ENCODE assay signal across 15 cellular contexts in the genomic region with DNA sequence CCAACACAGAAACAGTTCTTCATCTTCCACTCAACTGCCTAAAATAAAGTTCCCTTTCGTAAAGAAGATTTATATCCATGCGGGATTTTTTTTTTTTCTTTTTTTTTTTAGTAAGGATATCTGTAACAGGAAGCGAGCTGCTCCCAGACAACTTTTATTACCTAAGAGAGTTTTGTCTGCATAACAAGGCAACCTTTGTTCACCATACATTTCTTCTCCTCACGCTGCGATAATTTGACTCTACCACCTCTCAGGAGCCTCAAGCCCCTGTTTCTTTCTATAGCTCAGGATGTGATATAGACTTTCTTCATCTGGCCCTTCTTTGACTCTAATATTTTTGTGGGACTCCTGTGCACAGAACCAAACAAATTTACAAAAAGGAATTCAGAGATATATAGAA.
DNase-seq lines count a peak whose midpoint lies in the region; ATAC-seq and TF ChIP-seq lines count a peak whose summit lies in the region.
"Had no signal": no experiment of that assay in that cellular context is flagged by ENCODE, and none has a peak within 500 bp of the region (broad histone marks: within the 10 kb centered on the region; RNA-seq: fewer than 3 reads in every experiment).

No MANE protein-coding gene starts in this region.

- no peak overlapping the region for H2BK15ac ChIP-seq in mesendoderm (replicated peaks; ENCODE audit: low read depth)

- no peaks in the 10 kb centered on the region for H3K36me3 Mint-ChIP-seq in neural crest cell (ENCODE audit: low read depth)

- H2BK120ac ChIP-seq in mesendoderm (ENCODE audit: low read depth, low read length) = no peak overlapping the region

- H4K8ac ChIP-seq in mesendoderm (ENCODE audit: low read depth, low read length) = peak overlapping the region; percentile 56

- no peak overlapping the region for H2BK5ac ChIP-seq in mesendoderm (ENCODE audit: low read length)

- no peak overlapping the region for H4K5ac ChIP-seq in mesendoderm (ENCODE audit: low read length)

- H3K4me2 ChIP-seq in SU-DHL-6 (ENCODE audit: low read depth, low read length, poor library complexity, severe bottlenecking) (no peak overlapping the region), mesendoderm (ENCODE audit: low read length) (no peak overlapping the region)

- no peaks in the 10 kb centered on the region for H4K20me1 ChIP-seq in SU-DHL-6 (ENCODE audit: low read depth, low read length)

- H3K27me3 Mint-ChIP-seq in neural crest cell (ENCODE audit: low read depth) = no peaks in the 10 kb centered on the region
- H3K27me3 Mint-ChIP-seq: IgD-negative memory B cell had no signal

- H3K56ac ChIP-seq in mesendoderm (ENCODE audit: low read length) = peak overlapping the region; percentile 43

- no peaks in the 10 kb centered on the region for H3K9me2 ChIP-seq in SU-DHL-6 (replicated peaks; ENCODE audit: insufficient read depth, low read length)

- no peaks in the 10 kb centered on the region for H3F3A ChIP-seq in SU-DHL-6 (ENCODE audit: insufficient read depth)

- H3K36me3 ChIP-seq in SU-DHL-6 (ENCODE audit: low read length) (no peaks in the 10 kb centered on the region), mesendoderm (ENCODE audit: control insufficient read depth, insufficient read depth, low read length) (no peaks in the 10 kb centered on the region)

- H3K79me1 ChIP-seq in mesendoderm (ENCODE audit: low read length) = no peaks in the 10 kb centered on the region

- peaks cover 5% of the 10 kb centered on the region for H3K9me3 Mint-ChIP-seq in neural crest cell

- no peaks in the 10 kb centered on the region for H3K27me3 ChIP-seq in SU-DHL-6 (ENCODE audit: low read length)
- H3K27me3 ChIP-seq in mesendoderm (ENCODE audit: insufficient read depth, low read length, poor library complexity) = no peaks in the 10 kb centered on the region

- H2AFZ ChIP-seq in SU-DHL-6 (ENCODE audit: low read depth, low read length, severe bottlenecking) = peak overlapping the region; percentile 19

- H2AK5ac ChIP-seq in mesendoderm (ENCODE audit: low read length) = no peak overlapping the region

- no peak overlapping the region for H3K23ac ChIP-seq in mesendoderm (ENCODE audit: low read length)

- no peak overlapping the region for H3K9ac ChIP-seq in SU-DHL-6 (ENCODE audit: low read length)
- no peak overlapping the region for H3K9ac ChIP-seq in mesendoderm (ENCODE audit: low read length)

- no peaks in the 10 kb centered on the region for H3K4me1 ChIP-seq in mesendoderm (ENCODE audit: control insufficient read depth, low read depth, low read length)

- H3K18ac ChIP-seq in mesendoderm (ENCODE audit: low read length) = peak overlapping the region; percentile 55

- no peak for ATAC-seq in GM18858 (IDR thresholded peaks at IDR 0.05; ENCODE audit: unreplicated experiment)

- DNase-seq in mesendoderm (no peak), neural crest cell (ENCODE audit: low read depth, low spot score) (no peak), dermis blood vessel endothelial cell (no peak)
- DNase-seq in activated CD4-positive, alpha-beta T cell treated with anti-CD3 and anti-CD28 coated beads, Interleukin-2, amount 50 U/mL, for 4 hours = no peak
- no peak for DNase-seq in activated CD4-positive, alpha-beta T cell treated with anti-CD3 and anti-CD28 coated beads for 48 hours
- DNase-seq: ACHN, C1 segment of cervical spinal cord, DMS79, HFFc6, NCI-H1417 treated with DMSO at 0.1 percent for 48 hours, NCI-H187 treated with DMSO at 0.1 percent for 48 hours, NCI-H345 had no signal

- no peaks in the 10 kb centered on the region for H3K79me2 ChIP-seq in SU-DHL-6 (ENCODE audit: insufficient read depth, low read length)
- no peaks in the 10 kb centered on the region for H3K79me2 ChIP-seq in mesendoderm (ENCODE audit: control insufficient read depth, insufficient read depth, low read length)

- H3K4me3 ChIP-seq in SU-DHL-6 (ENCODE audit: insufficient read depth, low read length, poor library complexity, severe bottlenecking) (no peak overlapping the region), mesendoderm (ENCODE audit: low read length) (no peak overlapping the region)

- peaks cover 24% of the 10 kb centered on the region for H3K4me1 Mint-ChIP-seq in neural crest cell
- H3K4me1 Mint-ChIP-seq: IgD-negative memory B cell had no signal

- peak overlapping the region; percentile 12 for H3K4ac ChIP-seq in mesendoderm (ENCODE audit: low read depth, low read length)

- H3K27ac ChIP-seq in SU-DHL-6 (ENCODE audit: low read depth, low read length) (no peak overlapping the region), mesendoderm (ENCODE audit: low read depth, low read length) (no peak overlapping the region)

- H3K4me3 Mint-ChIP-seq in neural crest cell = peak overlapping the region; percentile 13
- H3K4me3 Mint-ChIP-seq: HFFc6, IgD-negative memory B cell had no signal

- H3K27ac Mint-ChIP-seq in neural crest cell (ENCODE audit: unreplicated experiment) = no peak overlapping the region
- H3K27ac Mint-ChIP-seq: HFFc6, IgD-negative memory B cell had no signal

- no CpG with 5 or more reads among the region's 5 CpGs for WGBS in mesendoderm (ENCODE audit: extremely low coverage, insufficient coverage, low lambda C conversion rate)

- TF ChIP-seq CTCF in SU-DHL-6 (IDR thresholded peaks at IDR 0.05; ENCODE audit: insufficient read depth, low read length, poor library complexity, severe bottlenecking) (no peak), neural crest cell (conservative IDR thresholded peaks at IDR 0.05) (no peak)

- H3K9me3 ChIP-seq in SU-DHL-6 (ENCODE audit: insufficient read depth, low read length) = no peaks in the 10 kb centered on the region
